In the genomic region with DNA sequence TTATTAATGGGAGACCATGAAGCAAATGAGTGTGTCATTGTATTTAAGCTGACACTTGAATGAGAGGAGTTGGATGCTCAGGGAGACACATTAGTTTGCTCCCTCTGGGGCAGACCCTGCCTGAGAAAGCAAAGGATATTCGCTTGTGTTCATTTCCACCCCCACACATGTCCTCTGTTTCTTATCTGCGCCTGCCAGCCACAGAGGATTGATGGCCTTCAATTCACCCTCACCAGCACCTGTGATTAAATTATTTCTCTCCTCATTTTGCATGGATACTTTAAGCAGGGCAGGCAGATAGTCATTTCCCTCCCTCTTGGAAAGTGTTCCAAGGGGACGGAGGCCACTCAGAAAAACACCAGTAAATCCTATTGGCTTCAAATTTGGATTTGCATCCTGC, we compare ENCODE assay signal across 35 cellular contexts.
"Had no signal": no experiment of that assay in that cellular context is flagged by ENCODE, and none has a peak within 500 bp of the region (broad histone marks: within the 10 kb centered on the region; RNA-seq: fewer than 3 reads in every experiment).

No MANE protein-coding gene starts in this region.

- H3K4me3 ChIP-seq: breast epithelium, cardiac muscle cell, coronary artery, dorsolateral prefrontal cortex, esophagus squamous epithelium, gastroesophageal sphincter, heart right ventricle had no signal

- H3K9me3 Mint-ChIP-seq: activated B cell treated with CpG ODN at 0.5 μM for 24 hours; activated CD8-positive, alpha-beta T cell treated with anti-CD3 and anti-CD28 coated beads for 36 hours; activated T-cell treated with anti-CD3 and anti-CD28 coated beads, Interleukin-2, amount 50 U/mL, for 4 hours; activated T-helper 17 cell treated with anti-CD3 and anti-CD28 coated beads, Interleukin-2, amount 50 U/mL, for 72 hours; dendritic cell treated with granulocyte-macrophage colony-stimulating factor and Interleukin-4, amounts not matched to agents 40 ng/mL and 50 ng/mL, for 4 days; endodermal cell; T-helper 2 cell treated with Interferon-gamma antibody and Interleukin-4, amounts not matched to agents 5 μg/mL and 100 μg/mL, for 36 hours had no signal

- H3K27ac ChIP-seq: breast epithelium, cardiac muscle cell, coronary artery, dorsolateral prefrontal cortex, gastroesophageal sphincter, heart right ventricle, WERI-Rb-1 had no signal

- H3K27me3 ChIP-seq: breast epithelium, cardiac muscle cell, dorsolateral prefrontal cortex, esophagus squamous epithelium, gastroesophageal sphincter, heart right ventricle had no signal

- ATAC-seq: activated CD4-positive, CD25-positive, alpha-beta regulatory T cell treated with anti-CD3 and anti-CD28 coated beads, Interleukin-2, amount 50 U/mL, for 24 hours; activated CD8-positive, alpha-beta T cell treated with anti-CD3 and anti-CD28 coated beads for 36 hours; activated T-cell treated with anti-CD3 and anti-CD28 coated beads, Interleukin-2, amount 50 U/mL, for 4 hours; activated T-helper 17 cell treated with anti-CD3 and anti-CD28 coated beads, Interleukin-2, amount 50 U/mL, for 72 hours; gastroesophageal sphincter; heart right ventricle; T-helper 17 cell had no signal

- H3K27me3 Mint-ChIP-seq: activated B cell treated with CpG ODN at 0.5 μM for 24 hours; activated CD8-positive, alpha-beta T cell treated with anti-CD3 and anti-CD28 coated beads for 36 hours; activated naive CD8-positive, alpha-beta T cell; activated T-helper 17 cell treated with anti-CD3 and anti-CD28 coated beads, Interleukin-2, amount 50 U/mL, for 72 hours; dendritic cell treated with granulocyte-macrophage colony-stimulating factor and Interleukin-4, amounts not matched to agents 40 ng/mL and 50 ng/mL, for 4 days; T-helper 17 cell had no signal

- H3K36me3 ChIP-seq: breast epithelium, cardiac muscle cell, esophagus squamous epithelium, WERI-Rb-1 had no signal

- H3K4me3 Mint-ChIP-seq: activated B cell treated with CpG ODN at 0.5 μM for 24 hours; activated CD8-positive, alpha-beta T cell treated with anti-CD3 and anti-CD28 coated beads for 36 hours; activated naive CD8-positive, alpha-beta T cell; activated T-cell treated with anti-CD3 and anti-CD28 coated beads, Interleukin-2, amount 50 U/mL, for 4 hours; activated T-helper 17 cell treated with anti-CD3 and anti-CD28 coated beads, Interleukin-2, amount 50 U/mL, for 72 hours; brain; dendritic cell treated with granulocyte-macrophage colony-stimulating factor and Interleukin-4, amounts not matched to agents 40 ng/mL and 50 ng/mL, for 4 days; endodermal cell; T-helper 17 cell; T-helper 2 cell treated with Interferon-gamma antibody and Interleukin-4, amounts not matched to agents 5 μg/mL and 100 μg/mL, for 36 hours had no signal

- H3K36me3 Mint-ChIP-seq: activated naive CD8-positive, alpha-beta T cell; brain had no signal

- H3K9me3 ChIP-seq: breast epithelium, esophagus squamous epithelium, gastroesophageal sphincter, heart right ventricle had no signal

- H3K27ac Mint-ChIP-seq: activated B cell treated with CpG ODN at 0.5 μM for 24 hours; activated CD8-positive, alpha-beta T cell treated with anti-CD3 and anti-CD28 coated beads for 36 hours; activated naive CD8-positive, alpha-beta T cell; activated T-helper 17 cell treated with anti-CD3 and anti-CD28 coated beads, Interleukin-2, amount 50 U/mL, for 72 hours; brain; dendritic cell treated with granulocyte-macrophage colony-stimulating factor and Interleukin-4, amounts not matched to agents 40 ng/mL and 50 ng/mL, for 4 days; endodermal cell; T-helper 17 cell; T-helper 2 cell treated with Interferon-gamma antibody and Interleukin-4, amounts not matched to agents 5 μg/mL and 100 μg/mL, for 36 hours had no signal

- DNase-seq: activated B cell treated with CpG ODN at 0.5 μM for 24 hours; activated CD4-positive, alpha-beta T cell treated with anti-CD3 and anti-CD28 coated beads for 48 hours; activated CD4-positive, alpha-beta T cell treated with anti-CD3 and anti-CD28 coated beads, Interleukin-2, amount 50 U/mL, for 1 hour; activated CD4-positive, alpha-beta T cell treated with anti-CD3 and anti-CD28 coated beads, Interleukin-2, amount 50 U/mL, for 48 hours; activated CD8-positive, alpha-beta memory T cell treated with anti-CD3 and anti-CD28 coated beads for 24 hours; activated CD8-positive, alpha-beta T cell treated with anti-CD3 and anti-CD28 coated beads for 36 hours; activated effector memory CD4-positive, alpha-beta T cell treated with Interleukin-2 at 50 U/mL for 16 hours; activated gamma-delta T cell treated with Interleukin-2 at 50 U/mL for 16 hours; activated naive CD4-positive, alpha-beta T cell treated with anti-CD3 and anti-CD28 coated beads, Interleukin-2, amount 50 U/mL, for 16 hours; activated naive CD4-positive, alpha-beta T cell treated with Interleukin-2 at 50 U/mL for 16 hours; activated T-cell treated with anti-CD3 and anti-CD28 coated beads, Interleukin-2, amount 50 U/mL, for 4 hours; amniotic stem cell; anterior cingulate cortex; central memory CD4-positive, alpha-beta T cell; cerebellar nuclear complex; dorsolateral prefrontal cortex; effector memory CD4-positive, alpha-beta T cell; endodermal cell; esophagus squamous epithelium; foreskin melanocyte; heart right ventricle; T-helper 1 cell; T-helper 17 cell; T1000; WERI-Rb-1 had no signal

- H3K4me1 Mint-ChIP-seq: activated B cell treated with CpG ODN at 0.5 μM for 24 hours; activated T-helper 17 cell treated with anti-CD3 and anti-CD28 coated beads, Interleukin-2, amount 50 U/mL, for 72 hours; endodermal cell; T-helper 17 cell had no signal

- H3K4me1 ChIP-seq: breast epithelium, gastroesophageal sphincter, heart right ventricle had no signal
